8 cellular contexts compared by ENCODE assay signal in the genomic region with DNA sequence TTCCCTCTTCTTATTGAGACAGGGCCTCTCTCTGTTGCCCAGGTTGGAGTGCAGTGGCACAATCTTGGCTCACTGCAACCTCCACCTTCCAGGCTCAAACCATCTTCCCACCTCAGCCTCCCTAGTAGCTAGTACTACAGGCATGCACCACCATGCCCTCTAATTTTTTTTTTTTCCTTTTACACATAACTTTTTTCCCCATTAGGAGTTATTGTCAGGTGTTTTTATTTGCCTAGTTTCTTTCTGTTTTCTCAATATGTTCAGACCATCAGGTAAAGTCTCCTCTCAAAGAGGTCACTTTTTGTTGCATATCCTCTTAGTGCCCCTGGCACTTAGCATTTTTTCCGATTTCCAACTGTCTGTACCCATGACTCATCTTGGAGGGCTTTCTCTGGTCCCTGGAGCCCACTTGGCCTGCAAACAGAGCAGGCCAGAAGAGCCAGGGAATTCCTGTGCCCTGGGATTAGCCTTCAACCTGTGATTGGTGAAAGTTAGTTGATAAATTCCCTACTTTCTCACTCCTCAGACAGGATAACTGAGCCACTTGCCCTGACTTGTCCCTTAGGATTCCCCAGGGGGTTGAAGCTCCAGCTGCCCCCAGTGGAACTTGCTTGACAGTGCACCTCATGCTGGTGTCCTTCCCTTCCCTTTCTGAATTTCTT. TPM values are rescaled to one million over a fixed set of nuclear protein-coding genes. Genes with fewer than 3 reads are reported as not detected.
A peak's percentile ranks its signal among the peaks of the same experiment; 100 is the strongest.
DNase-seq lines count a peak whose midpoint lies in the region; ATAC-seq and TF ChIP-seq lines count a peak whose summit lies in the region.

No MANE protein-coding gene starts in this region.

- no peak for TF ChIP-seq POLR2A in gastroesophageal sphincter (IDR thresholded peaks at IDR 0.05)

- POLR2A ChIA-PET in activated CD4-positive, alpha-beta memory T cell treated with anti-CD3 and anti-CD28 coated beads, Interleukin-2, amount 10 ng/mL, durations not matched to agents 7 days and 5 days (lab: Charles Lee) = interaction anchor here (1.0 to 1.3 kb wide), 2 partner anchors 9 to 29 kb away, joined by 3 read pairs; no protein-coding TSS in a partner anchor

- H3K9ac ChIP-seq in rectal smooth muscle tissue (ENCODE audit: low read length) = no peak overlapping the region

- H3K27me3 Mint-ChIP-seq in activated CD4-positive, alpha-beta memory T cell treated with anti-CD3 and anti-CD28 coated beads, Interleukin-2, amount 10 ng/mL, durations not matched to agents 7 days and 5 days = no peaks in the 10 kb centered on the region

- CTCF ChIA-PET in activated CD4-positive, alpha-beta memory T cell treated with anti-CD3 and anti-CD28 coated beads, Interleukin-2, amount 10 ng/mL, durations not matched to agents 7 days and 5 days (lab: Charles Lee) = interaction anchor here (0.7 to 1.2 kb wide), 3 partner anchors 10 to 29 kb away, joined by 3 to 4 read pairs (median 3); no protein-coding TSS in a partner anchor

- H3K4me1 ChIP-seq in gastroesophageal sphincter (peaks cover 0 to 33% (median 0%) of the 10 kb centered on the region in 3 donors), rectal smooth muscle tissue (ENCODE audit: control insufficient read depth, insufficient read depth, low read length) (peaks cover 12% of the 10 kb centered on the region)

- peaks cover 0 to under 1% (median 0%) of the 10 kb centered on the region in 3 donors for H3K9me3 ChIP-seq in gastroesophageal sphincter

- H3K4me3 Mint-ChIP-seq in activated CD4-positive, alpha-beta memory T cell treated with anti-CD3 and anti-CD28 coated beads, Interleukin-2, amount 10 ng/mL, durations not matched to agents 7 days and 5 days = no peak overlapping the region

- peaks cover 2% of the 10 kb centered on the region for H3K9me3 Mint-ChIP-seq in activated CD4-positive, alpha-beta memory T cell treated with anti-CD3 and anti-CD28 coated beads, Interleukin-2, amount 10 ng/mL, durations not matched to agents 7 days and 5 days

- H3K27me3 ChIP-seq in gastroesophageal sphincter (no peaks in the 10 kb centered on the region), rectal smooth muscle tissue (ENCODE audit: control insufficient read depth, insufficient read depth, low read length) (no peaks in the 10 kb centered on the region)

- peaks cover 21% of the 10 kb centered on the region for H3K36me3 Mint-ChIP-seq in activated CD4-positive, alpha-beta memory T cell treated with anti-CD3 and anti-CD28 coated beads, Interleukin-2, amount 10 ng/mL, durations not matched to agents 7 days and 5 days (ENCODE audit: low read depth)

- TF ChIP-seq CTCF in gastroesophageal sphincter (IDR thresholded peaks at IDR 0.05) = peak; percentile 33 to 48 (median 40)

- DNase-seq in COR-L47 (lab: John Stamatoyannopoulos, UW) = peak; percentile 43
- DNase-seq in NCI-H2227 treated with DMSO at 0.1 percent for 48 hours (lab: John Stamatoyannopoulos, UW) = peak; percentile 7
- DNase-seq in activated CD4-positive, alpha-beta memory T cell treated with anti-CD3 and anti-CD28 coated beads, Interleukin-2, amount 10 ng/mL, durations not matched to agents 7 days and 5 days = peak; percentile 31
- no peak for DNase-seq in NCI-H187 treated with DMSO at 0.1 percent for 48 hours (lab: John Stamatoyannopoulos, UW)

- WGBS in gastroesophageal sphincter (ENCODE audit: low coverage in 1 of 2), 2 donors = 100% methylated on average over 1 of the region's 1 CpG

- H3K4me3 ChIP-seq in gastroesophageal sphincter (no peak overlapping the region), rectal smooth muscle tissue (ENCODE audit: low read length) (peak overlapping the region; percentile 1)

- TF ChIP-seq EP300 in gastroesophageal sphincter (IDR thresholded peaks at IDR 0.05) = no peak

- H3K27ac ChIP-seq in gastroesophageal sphincter = no peak overlapping the region
- no peak overlapping the region for H3K27ac ChIP-seq in rectal smooth muscle tissue (ENCODE audit: low read depth, low read length)

- peak; percentile 39 for ATAC-seq in GM18870 (IDR thresholded peaks at IDR 0.05; ENCODE audit: unreplicated experiment)
- ATAC-seq in HG03066 (IDR thresholded peaks at IDR 0.05; ENCODE audit: low read depth, unreplicated experiment) = peak; percentile 36
- no peak for ATAC-seq in gastroesophageal sphincter

- H3K4me1 Mint-ChIP-seq in activated CD4-positive, alpha-beta memory T cell treated with anti-CD3 and anti-CD28 coated beads, Interleukin-2, amount 10 ng/mL, durations not matched to agents 7 days and 5 days = peaks cover 41% of the 10 kb centered on the region

- H3K36me3 ChIP-seq in gastroesophageal sphincter (peaks cover 5 to 22% of the 10 kb centered on the region in 2 donors), rectal smooth muscle tissue (ENCODE audit: control insufficient read depth, insufficient read depth, low read length) (peaks cover 1% of the 10 kb centered on the region)

- H3K27ac Mint-ChIP-seq in activated CD4-positive, alpha-beta memory T cell treated with anti-CD3 and anti-CD28 coated beads, Interleukin-2, amount 10 ng/mL, durations not matched to agents 7 days and 5 days = peak overlapping the region; percentile 37

RNA-seq across cellular contexts. Expression of a gene that starts 2.2 kb away (rescaled TPM):
- 10 to 100 TPM; 27.2 to 31.1 TPM for total RNA-seq in activated CD4-positive, alpha-beta memory T cell treated with anti-CD3 and anti-CD28 coated beads, Interleukin-2, amount 10 ng/mL, durations not matched to agents 7 days and 5 days
- 10 to 100 TPM; 24.6 to 37.1 (median 28.4) TPM for total RNA-seq in gastroesophageal sphincter
